8 cellular contexts compared by ENCODE assay signal in genomic region chr6:80132942-80133517, GRCh38. TPM values are rescaled to one million over a fixed set of nuclear protein-coding genes. Genes with fewer than 3 reads are reported as not detected.
DNase-seq lines count a peak whose midpoint lies in the region; ATAC-seq and TF ChIP-seq lines count a peak whose summit lies in the region.

No MANE protein-coding gene starts in this region.

- intact Hi-C loops in activated T-helper 2 cell treated with anti-CD3 and anti-CD28 coated beads, Interferon-gamma antibody, Interleukin-2, Interleukin-4, amounts not matched to agents 10 μg/mL and 5 μg/mL and 100 μg/mL, durations not matched to agents 14 hours and 24 hours and 36 hours (cut with micrococcal nuclease): no loop called here

- DNase-seq in DMS 273 treated with DMSO at 0.1 percent for 48 hours (lab: John Stamatoyannopoulos, UW): peak; percentile 2
- DNase-seq in RPMI7951 (ENCODE audit: low read depth): peak; percentile 45
- peak; percentile 48 for DNase-seq in cerebellum (ENCODE audit: low spot score)
- peak in 30 of 49 donors; percentile 0 to 75 (median 22) for DNase-seq in substantia nigra (lab: John Stamatoyannopoulos, UW)
- no peak for DNase-seq in activated T-helper 2 cell treated with anti-CD3 and anti-CD28 coated beads, Interferon-gamma antibody, Interleukin-2, Interleukin-4, amounts not matched to agents 10 μg/mL and 5 μg/mL and 100 μg/mL, durations not matched to agents 14 hours and 24 hours and 36 hours (ENCODE audit: low spot score)

- 85% methylated on average over 5 of the region's 5 CpGs for WGBS in liver

- H3K9me3 Mint-ChIP-seq in activated T-helper 2 cell treated with anti-CD3 and anti-CD28 coated beads, Interferon-gamma antibody, Interleukin-2, Interleukin-4, amounts not matched to agents 10 μg/mL and 5 μg/mL and 100 μg/mL, durations not matched to agents 14 hours and 24 hours and 36 hours: no peaks in the 10 kb centered on the region

- H3K4me3 ChIP-seq in liver (ENCODE audit: low read depth in 1 of 3, low read length in 3 of 3): no peak overlapping the region

- TF ChIP-seq CTCF in LNCAP (IDR thresholded peaks at IDR 0.05): peak; percentile 59
- TF ChIP-seq CTCF in liver (IDR thresholded peaks at IDR 0.05; ENCODE audit: low read depth, low read length, missing input control): peak; percentile 36

- no peaks in the 10 kb centered on the region for H3K4me1 ChIP-seq in liver (ENCODE audit: control insufficient read depth in 4 of 4, insufficient read depth in 4 of 4, low read length in 3 of 4)

- no peaks in the 10 kb centered on the region for H3K27me3 Mint-ChIP-seq in activated T-helper 2 cell treated with anti-CD3 and anti-CD28 coated beads, Interferon-gamma antibody, Interleukin-2, Interleukin-4, amounts not matched to agents 10 μg/mL and 5 μg/mL and 100 μg/mL, durations not matched to agents 14 hours and 24 hours and 36 hours (ENCODE audit: low read depth)

- no peak overlapping the region for H3K27ac ChIP-seq in liver (ENCODE audit: low read depth in 1 of 2, low read length in 2 of 2)
- H3K27ac ChIP-seq in substantia nigra (ENCODE audit: low read depth, low read length, poor library complexity, severe bottlenecking): no peak overlapping the region

- H3K36me3 Mint-ChIP-seq in activated T-helper 2 cell treated with anti-CD3 and anti-CD28 coated beads, Interferon-gamma antibody, Interleukin-2, Interleukin-4, amounts not matched to agents 10 μg/mL and 5 μg/mL and 100 μg/mL, durations not matched to agents 14 hours and 24 hours and 36 hours (ENCODE audit: low read depth): peaks cover 14% of the 10 kb centered on the region

- H3K9me3 ChIP-seq in liver (ENCODE audit: control insufficient read depth in 4 of 4, low read length in 3 of 4): no peaks in the 10 kb centered on the region

- H3K27me3 ChIP-seq in liver (ENCODE audit: control insufficient read depth in 4 of 4, insufficient read depth in 4 of 4, low read length in 3 of 4): no peaks in the 10 kb centered on the region

- no peak overlapping the region for H3K4me3 Mint-ChIP-seq in activated T-helper 2 cell treated with anti-CD3 and anti-CD28 coated beads, Interferon-gamma antibody, Interleukin-2, Interleukin-4, amounts not matched to agents 10 μg/mL and 5 μg/mL and 100 μg/mL, durations not matched to agents 14 hours and 24 hours and 36 hours (ENCODE audit: low read depth)

- H3K36me3 ChIP-seq in liver (ENCODE audit: control insufficient read depth in 4 of 4, insufficient read depth in 3 of 4, low read depth in 1 of 4, low read length in 3 of 4): peaks cover 2 to 20% (median 9%) of the 10 kb centered on the region in 4 donors

- no peak overlapping the region for H3K9ac ChIP-seq in liver (ENCODE audit: low read depth in 1 of 2, low read length in 2 of 2)

- no peaks in the 10 kb centered on the region for H3K4me1 Mint-ChIP-seq in activated T-helper 2 cell treated with anti-CD3 and anti-CD28 coated beads, Interferon-gamma antibody, Interleukin-2, Interleukin-4, amounts not matched to agents 10 μg/mL and 5 μg/mL and 100 μg/mL, durations not matched to agents 14 hours and 24 hours and 36 hours (ENCODE audit: low read depth)

- TF ChIP-seq RAD21 in liver (IDR thresholded peaks at IDR 0.05): peak; percentile 73 to 80

- no peak overlapping the region for H3K27ac Mint-ChIP-seq in activated T-helper 2 cell treated with anti-CD3 and anti-CD28 coated beads, Interferon-gamma antibody, Interleukin-2, Interleukin-4, amounts not matched to agents 10 μg/mL and 5 μg/mL and 100 μg/mL, durations not matched to agents 14 hours and 24 hours and 36 hours

- ATAC-seq in HG03025 (IDR thresholded peaks at IDR 0.05; ENCODE audit: low FRiP score, unreplicated experiment): no peak

TF ChIP-seq in liver, 16 proteins besides CTCF, POLR2A, EP300 and RAD21:
- no peak for TF ChIP-seq SP1 (IDR thresholded peaks at IDR 0.05)
- TF ChIP-seq RXRA (IDR thresholded peaks at IDR 0.05): no peak
- no peak for TF ChIP-seq YY1 (IDR thresholded peaks at IDR 0.05)
- no peak for TF ChIP-seq HNF4G (IDR thresholded peaks at IDR 0.05)
- no peak for TF ChIP-seq ATF3 (IDR thresholded peaks at IDR 0.05)
- TF ChIP-seq TAF1 (conservative IDR thresholded peaks at IDR 0.05): no peak
- no peak for TF ChIP-seq HNF4A (conservative IDR thresholded peaks at IDR 0.05)
- TF ChIP-seq JUND (IDR thresholded peaks at IDR 0.05): no peak
- TF ChIP-seq EGR1 (IDR thresholded peaks at IDR 0.05; ENCODE audit: low read depth in 2 of 2): no peak
- no peak for TF ChIP-seq MAX (IDR thresholded peaks at IDR 0.05)
- TF ChIP-seq ZBTB33 (IDR thresholded peaks at IDR 0.05): no peak
TF ChIP-seq in liver: peak in this region for 0.

RNA-seq across cellular contexts. Expression of gene BCKDHB, which starts 26.6 kb away (rescaled TPM):
- 20.5 and 23.2 TPM in 2 replicates for total RNA-seq in RPMI7951 (2014; rRNA removed; shearing (Covaris generic))
- 21.1 TPM for total RNA-seq in cerebellum
- 10 to 100 TPM; 13.0 to 34.3 TPM for total RNA-seq in liver
- 10 to 100 TPM; 28.9 to 74.8 TPM for polyA plus RNA-seq in liver
- 17.5 and 18.5 TPM in 2 replicates for total RNA-seq in activated T-helper 2 cell treated with anti-CD3 and anti-CD28 coated beads, Interferon-gamma antibody, Interleukin-2, Interleukin-4, amounts not matched to agents 10 μg/mL and 5 μg/mL and 100 μg/mL, durations not matched to agents 14 hours and 24 hours and 36 hours
